In genomic region chr2:119638891-119639539, GRCh38 we compare ENCODE assay signal across 14 cellular contexts. TPM values are rescaled to one million over a fixed set of nuclear protein-coding genes. Genes with fewer than 3 reads are reported as not detected.
DNase-seq lines count a peak whose midpoint lies in the region; TF ChIP-seq lines count a peak whose summit lies in the region.
"Had no signal": no experiment of that assay in that cellular context is flagged by ENCODE, and none has a peak within 500 bp of the region (broad histone marks: within the 10 kb centered on the region; RNA-seq: fewer than 3 reads in every experiment).

No MANE protein-coding gene starts in this region.

- peak; percentile 32 for DNase-seq in Ammon's horn (ENCODE audit: low spot score)
- peak; percentile 29 for DNase-seq in NCI-H1092 (lab: John Stamatoyannopoulos, UW)
- DNase-seq in choroid plexus epithelial cell (ENCODE audit: low read depth): peak; percentile 85
- peak; percentile 11 for DNase-seq in medulla oblongata (ENCODE audit: extremely low spot score)
- DNase-seq in activated CD8-positive, alpha-beta memory T cell treated with anti-CD3 and anti-CD28 coated beads, Interleukin-2, amount 50 U/mL, for 4 hours: no peak
- no peak for DNase-seq in lower leg skin (ENCODE audit: low spot score in 2 of 2)
- DNase-seq in cerebellar nuclear complex (lab: John Stamatoyannopoulos, UW): no peak
- no peak for DNase-seq in effector CD4-positive, alpha-beta T cell
- DNase-seq: activated CD8-positive, alpha-beta memory T cell treated with anti-CD3 and anti-CD28 coated beads for 24 hours; Calu3; effector memory CD8-positive, alpha-beta T cell; NCI-H510A treated with DMSO at 0.1 percent for 48 hours; stimulated activated naive CD4-positive, alpha-beta T cell had no signal

- H3K4me3 ChIP-seq in choroid plexus epithelial cell (ENCODE audit: low read depth, low read length) (peak overlapping the region; percentile 12), lower leg skin (ENCODE audit: low read depth, poor library complexity, severe bottlenecking) (no peak overlapping the region)
- H3K4me3 ChIP-seq: body of pancreas had no signal

- intact Hi-C loops in lower leg skin (cut with DNase I; ENCODE audit: low total_unique reads): no loop called here

- no peak for TF ChIP-seq POLR2A in lower leg skin (IDR thresholded peaks at IDR 0.05)

- TF ChIP-seq CTCF in choroid plexus epithelial cell (conservative IDR thresholded peaks at IDR 0.05; ENCODE audit: low read depth, low read length) (no peak), lower leg skin (IDR thresholded peaks at IDR 0.05) (no peak)

- 40 to 60% methylated on average over 17 of the region's 17 CpGs for WGBS in lower leg skin, 2 donors

RNA-seq across cellular contexts. Expression of gene TMEM177, which starts 40.0 kb away (rescaled TPM):
- total RNA-seq in lower leg skin: 10 to 100 TPM in 1 of 4 donors, 1 to 10 TPM in 3; 5.0 to 10.9 (median 7.7) TPM

Comparison
In these comparisons a context has a peak if more than half of its experiments do, and no peak if none do; other contexts are left out.
1. DNase-seq: peak in Ammon's horn (single experiment), NCI-H1092 (single experiment), choroid plexus epithelial cell (single experiment) and medulla oblongata (single experiment); none in activated CD8-positive, alpha-beta memory T cell treated with anti-CD3 and anti-CD28 coated beads, Interleukin-2, amount 50 U/mL, for 4 hours (single experiment), lower leg skin (0 of 2), cerebellar nuclear complex (0 of 2) and effector CD4-positive, alpha-beta T cell (single experiment).